ENCODE assay signal across 8 cellular contexts in the genomic region with DNA sequence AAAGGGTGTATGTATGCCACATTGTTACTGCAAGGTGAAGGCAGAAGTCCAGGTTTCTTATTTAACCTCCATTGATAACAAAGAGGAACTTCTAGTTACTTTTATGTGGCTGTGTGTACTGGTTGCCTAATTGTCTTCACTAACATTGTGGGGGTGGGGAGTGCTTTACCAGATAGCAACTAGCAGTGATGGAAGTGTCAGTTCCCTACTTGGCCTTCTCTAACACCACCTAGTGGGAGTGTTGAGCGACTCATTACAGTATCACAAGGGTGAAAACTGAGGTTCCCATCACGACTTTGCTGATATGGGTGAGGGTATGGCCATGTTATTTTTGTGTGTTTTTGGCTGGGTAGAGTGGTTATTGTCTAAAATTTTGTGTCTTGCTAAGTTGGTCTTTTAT.
DNase-seq lines count a peak whose midpoint lies in the region; ATAC-seq and TF ChIP-seq lines count a peak whose summit lies in the region.

No MANE protein-coding gene starts in this region.

- no peaks in the 10 kb centered on the region for H3K9me3 Mint-ChIP-seq in stimulated activated naive CD8-positive, alpha-beta T cell treated with anti-CD3 and anti-CD28 coated beads, Interleukin-15, amount 100 ng/mL, for 72 hours
- H3K9me3 Mint-ChIP-seq in activated T-cell treated with anti-CD3 and anti-CD28 coated beads, Interleukin-2, amount 50 U/mL, for 72 hours = peaks cover 0 to 7% of the 10 kb centered on the region in 2 donors

- H3K36me3 ChIP-seq in OCI-LY1 (ENCODE audit: insufficient read depth, low read length) = no peaks in the 10 kb centered on the region
- no peaks in the 10 kb centered on the region for H3K36me3 ChIP-seq in hepatocyte (replicated peaks; ENCODE audit: insufficient read depth, low read depth)

- H3K27me3 ChIP-seq in OCI-LY1 (ENCODE audit: insufficient read depth, low read length) (no peaks in the 10 kb centered on the region), hepatocyte (no peaks in the 10 kb centered on the region)

- H2AFZ ChIP-seq in OCI-LY1 (ENCODE audit: low read length) = peak overlapping the region; percentile 65; the same call in 1 of the 2 replicates
- no peak overlapping the region for H2AFZ ChIP-seq in hepatocyte

- H3F3A ChIP-seq in OCI-LY1 (ENCODE audit: insufficient read depth, low read length) = no peaks in the 10 kb centered on the region

- no peaks in the 10 kb centered on the region for H4K20me1 ChIP-seq in OCI-LY1 (ENCODE audit: insufficient read depth, low read length)
- no peaks in the 10 kb centered on the region for H4K20me1 ChIP-seq in hepatocyte (ENCODE audit: insufficient read depth, poor library complexity, severe bottlenecking)

- 22% methylated on average over 2 of the region's 2 CpGs for WGBS in hepatocyte (ENCODE audit: low lambda C conversion rate, missing lambda C conversion rate)

- H3K27ac ChIP-seq in OCI-LY1 (ENCODE audit: low read depth, low read length, poor library complexity, severe bottlenecking) = peak overlapping the region; percentile 33
- H3K27ac ChIP-seq in hepatocyte = no peak overlapping the region

- H3K27ac Mint-ChIP-seq in stimulated activated naive CD8-positive, alpha-beta T cell treated with anti-CD3 and anti-CD28 coated beads, Interleukin-15, amount 100 ng/mL, for 72 hours = no peak overlapping the region
- no peak overlapping the region for H3K27ac Mint-ChIP-seq in activated T-cell treated with anti-CD3 and anti-CD28 coated beads, Interleukin-2, amount 50 U/mL, for 72 hours

- peak; percentile 70; the same call in 1 of the 2 replicates for TF ChIP-seq CTCF in OCI-LY1 (IDR thresholded peaks at IDR 0.05; ENCODE audit: low read length)
- peak; percentile 37 for TF ChIP-seq CTCF in hepatocyte (IDR thresholded peaks at IDR 0.05; ENCODE audit: poor library complexity)

- no peak overlapping the region for H3K9ac ChIP-seq in OCI-LY1 (ENCODE audit: low read length)

- H3K9me2 ChIP-seq in OCI-LY1 (ENCODE audit: low read depth, low read length) = no peaks in the 10 kb centered on the region
- H3K9me2 ChIP-seq in hepatocyte (replicated peaks; ENCODE audit: insufficient read depth) = no peaks in the 10 kb centered on the region

- ATAC-seq in stimulated activated naive CD8-positive, alpha-beta T cell treated with anti-CD3 and anti-CD28 coated beads, Interleukin-15, Interleukin-2, amounts not matched to agents 100 U/mL and 50 U/mL, for 24 hours = peak; percentile 14
- no peak for ATAC-seq in stimulated activated naive CD8-positive, alpha-beta T cell treated with anti-CD3 and anti-CD28 coated beads, Interleukin-15, amount 100 ng/mL, for 72 hours
- ATAC-seq in HG03066 (IDR thresholded peaks at IDR 0.05; ENCODE audit: low read depth, unreplicated experiment) = peak; percentile 84
- ATAC-seq in activated T-cell treated with anti-CD3 and anti-CD28 coated beads, Interleukin-2, amount 50 U/mL, for 72 hours (replicated peaks in 1 of 2) = no peak

- H3K27me3 Mint-ChIP-seq in stimulated activated naive CD8-positive, alpha-beta T cell treated with anti-CD3 and anti-CD28 coated beads, Interleukin-15, amount 100 ng/mL, for 72 hours = no peaks in the 10 kb centered on the region
- no peaks in the 10 kb centered on the region for H3K27me3 Mint-ChIP-seq in activated T-cell treated with anti-CD3 and anti-CD28 coated beads, Interleukin-2, amount 50 U/mL, for 72 hours (ENCODE audit: low read depth)

- no peaks in the 10 kb centered on the region for H3K36me3 Mint-ChIP-seq in activated T-cell treated with anti-CD3 and anti-CD28 coated beads, Interleukin-2, amount 50 U/mL, for 72 hours (ENCODE audit: insufficient read depth in 2 of 2)

- H3K4me1 ChIP-seq in OCI-LY1 (ENCODE audit: insufficient read depth, low read length, severe bottlenecking) (peaks cover 14% of the 10 kb centered on the region), hepatocyte (ENCODE audit: insufficient read depth) (no peaks in the 10 kb centered on the region)

- no peak overlapping the region for H3K4me3 ChIP-seq in OCI-LY1 (ENCODE audit: low read depth, low read length, poor library complexity, severe bottlenecking)
- H3K4me3 ChIP-seq in hepatocyte = no peak overlapping the region

- no peaks in the 10 kb centered on the region for H3K79me2 ChIP-seq in OCI-LY1 (ENCODE audit: insufficient read depth, low read length)
- no peaks in the 10 kb centered on the region for H3K79me2 ChIP-seq in hepatocyte

- DNase-seq in stimulated activated naive CD8-positive, alpha-beta T cell treated with anti-CD3 and anti-CD28 coated beads, Interleukin-15, Interleukin-2, amounts not matched to agents 100 U/mL and 50 U/mL, for 24 hours = no peak
- DNase-seq in stimulated activated naive CD8-positive, alpha-beta T cell treated with anti-CD3 and anti-CD28 coated beads, Interleukin-15, amount 100 ng/mL, for 72 hours = no peak
- peak; percentile 71 for DNase-seq in hepatocyte (ENCODE audit: low spot score)
- DNase-seq in activated T-cell treated with anti-CD3 and anti-CD28 coated beads, Interleukin-2, amount 50 U/mL, for 1 hour = no peak
- DNase-seq in activated T-cell treated with anti-CD3 and anti-CD28 coated beads, Interleukin-2, amount 50 U/mL, for 72 hours = no peak
- no peak for DNase-seq in NCI-H1930 (lab: John Stamatoyannopoulos, UW)

- H3K9me3 ChIP-seq in OCI-LY1 (ENCODE audit: low read length) = no peaks in the 10 kb centered on the region
- no peaks in the 10 kb centered on the region for H3K9me3 ChIP-seq in hepatocyte (ENCODE audit: low read depth)

- no peak overlapping the region for H3K4me3 Mint-ChIP-seq in stimulated activated naive CD8-positive, alpha-beta T cell treated with anti-CD3 and anti-CD28 coated beads, Interleukin-15, amount 100 ng/mL, for 72 hours
- no peak overlapping the region for H3K4me3 Mint-ChIP-seq in activated T-cell treated with anti-CD3 and anti-CD28 coated beads, Interleukin-2, amount 50 U/mL, for 72 hours

- H3K4me2 ChIP-seq in OCI-LY1 (ENCODE audit: low read length) = no peak overlapping the region
- H3K4me2 ChIP-seq in hepatocyte = no peak overlapping the region

- H3K4me1 Mint-ChIP-seq in stimulated activated naive CD8-positive, alpha-beta T cell treated with anti-CD3 and anti-CD28 coated beads, Interleukin-15, amount 100 ng/mL, for 72 hours = no peaks in the 10 kb centered on the region
- no peaks in the 10 kb centered on the region for H3K4me1 Mint-ChIP-seq in activated T-cell treated with anti-CD3 and anti-CD28 coated beads, Interleukin-2, amount 50 U/mL, for 72 hours (ENCODE audit: low read depth)

Comparison
In these comparisons a context has a peak if more than half of its experiments do, and no peak if none do; other contexts are left out.
1. ATAC-seq: peak in stimulated activated naive CD8-positive, alpha-beta T cell treated with anti-CD3 and anti-CD28 coated beads, Interleukin-15, Interleukin-2, amounts not matched to agents 100 U/mL and 50 U/mL, for 24 hours (single experiment) and HG03066 (single experiment); none in stimulated activated naive CD8-positive, alpha-beta T cell treated with anti-CD3 and anti-CD28 coated beads, Interleukin-15, amount 100 ng/mL, for 72 hours (single experiment) and activated T-cell treated with anti-CD3 and anti-CD28 coated beads, Interleukin-2, amount 50 U/mL, for 72 hours (0 of 2).